Comparison of ENCODE assay signal across 31 cellular contexts in genomic region chr3:153631664-153632063, GRCh38.
"Had no signal": no experiment of that assay in that cellular context is flagged by ENCODE, and none has a peak within 500 bp of the region (broad histone marks: within the 10 kb centered on the region; RNA-seq: fewer than 3 reads in every experiment).

No MANE protein-coding gene starts in this region.

- H3K27me3 ChIP-seq: spleen, suprapubic skin, testis, tibial artery, transverse colon, upper lobe of right lung, uterus had no signal

- DNase-seq: naive thymus-derived CD8-positive, alpha-beta T cell; nephron progenitor cell; nucleus accumbens; posterior cingulate gyrus; psoas muscle; right cardiac atrium; spleen; stimulated activated CD4-positive, alpha-beta T cell treated with anti-CD3 and anti-CD28 coated beads, Interleukin-12 subunit alpha, Interleukin-12 subunit beta, amount 100 ng/mL, for 4 hours; stimulated activated CD4-positive, alpha-beta T cell treated with anti-CD3 and anti-CD28 coated beads, Interleukin-1b, Interleukin-23, amount 100 ng/mL, for 48 hours; stimulated activated CD4-positive, alpha-beta T cell treated with anti-CD3 and anti-CD28 coated beads, Interleukin-4, amount 100 ng/mL, for 1 hour; stimulated activated CD4-positive, alpha-beta T cell treated with anti-CD3 and anti-CD28 coated beads, Interleukin-4, amount 100 ng/mL, for 4 hours; stimulated activated CD8-positive, alpha-beta memory T cell treated with anti-CD3 and anti-CD28 coated beads, Interleukin-4, amount 100 ng/mL, for 48 hours; stimulated activated naive CD4-positive, alpha-beta T cell; stimulated activated naive CD8-positive, alpha-beta T cell treated with anti-CD3 and anti-CD28 coated beads, Interleukin-15, amount 100 ng/mL, for 72 hours; stimulated activated naive CD8-positive, alpha-beta T cell treated with anti-CD3 and anti-CD28 coated beads, Interleukin-15, Interleukin-2, amounts not matched to agents 100 U/mL and 50 U/mL, for 24 hours; substantia nigra; testis; tibial artery; transverse colon; upper lobe of right lung; uterus had no signal

- H3K4me2 ChIP-seq: smooth muscle cell had no signal

- H3K36me3 Mint-ChIP-seq: naive thymus-derived CD8-positive, alpha-beta T cell; natural killer cell treated with Interleukin-12 subunit alpha and Interleukin-12 subunit beta and Interleukin-15 and Interleukin-18, amount 100 ng/mL, for 72 hours; stimulated activated memory B cell treated with anti-CD40 and anti-IgM and Interleukin-4, amounts not matched to agents 10 μg/mL and 1 μg/mL and 100 μg/mL, for 72 hours; type B pancreatic cell had no signal

- H3K4me3 ChIP-seq: psoas muscle, skin epidermis, smooth muscle cell, spleen, suprapubic skin, testis, tibial artery, transverse colon, upper lobe of right lung, uterus had no signal

- H3K36me3 ChIP-seq: neutrophil, spleen, suprapubic skin, tibial artery, transverse colon, upper lobe of right lung, uterus had no signal

- H3K9me3 Mint-ChIP-seq: naive thymus-derived CD8-positive, alpha-beta T cell; natural killer cell treated with Interleukin-12 subunit alpha and Interleukin-12 subunit beta and Interleukin-15 and Interleukin-18, amount 100 ng/mL, for 72 hours; nephron progenitor cell; neural crest cell; stimulated activated memory B cell treated with anti-CD40 and anti-IgM and Interleukin-4, amounts not matched to agents 10 μg/mL and 1 μg/mL and 100 μg/mL, for 72 hours; stimulated activated naive CD8-positive, alpha-beta T cell treated with anti-CD3 and anti-CD28 coated beads, Interleukin-15, amount 100 ng/mL, for 72 hours; type B pancreatic cell had no signal

- H3K27ac ChIP-seq: neutrophil, parathyroid adenoma, psoas muscle, skin epidermis, spleen, suprapubic skin, testis, tibial artery, transverse colon, upper lobe of right lung, uterus had no signal

- H3K4me1 Mint-ChIP-seq: nephron progenitor cell; neural crest cell; stimulated activated memory B cell treated with anti-CD40 and anti-IgM and Interleukin-4, amounts not matched to agents 10 μg/mL and 1 μg/mL and 100 μg/mL, for 72 hours had no signal

- H3K79me2 ChIP-seq: parathyroid adenoma had no signal

- H3K27me3 Mint-ChIP-seq: naive thymus-derived CD8-positive, alpha-beta T cell; stimulated activated memory B cell treated with anti-CD40 and anti-IgM and Interleukin-4, amounts not matched to agents 10 μg/mL and 1 μg/mL and 100 μg/mL, for 72 hours; stimulated activated naive CD8-positive, alpha-beta T cell treated with anti-CD3 and anti-CD28 coated beads, Interleukin-15, amount 100 ng/mL, for 72 hours had no signal

- H3K9me3 ChIP-seq: neutrophil, psoas muscle, spleen, suprapubic skin, testis, tibial artery, transverse colon, upper lobe of right lung, uterus had no signal

- H3K4me3 Mint-ChIP-seq: naive thymus-derived CD8-positive, alpha-beta T cell; natural killer cell treated with Interleukin-12 subunit alpha and Interleukin-12 subunit beta and Interleukin-15 and Interleukin-18, amount 100 ng/mL, for 72 hours; nephron progenitor cell; neural crest cell; stimulated activated memory B cell treated with anti-CD40 and anti-IgM and Interleukin-4, amounts not matched to agents 10 μg/mL and 1 μg/mL and 100 μg/mL, for 72 hours; stimulated activated naive CD8-positive, alpha-beta T cell treated with anti-CD3 and anti-CD28 coated beads, Interleukin-15, amount 100 ng/mL, for 72 hours; type B pancreatic cell had no signal

- H3K4me1 ChIP-seq: parathyroid adenoma, psoas muscle, suprapubic skin, testis, tibial artery, transverse colon, upper lobe of right lung, uterus had no signal

- H2AFZ ChIP-seq: parathyroid adenoma had no signal

- H3K27ac Mint-ChIP-seq: naive thymus-derived CD8-positive, alpha-beta T cell; natural killer cell treated with Interleukin-12 subunit alpha and Interleukin-12 subunit beta and Interleukin-15 and Interleukin-18, amount 100 ng/mL, for 72 hours; nephron progenitor cell; progenitor cell of endocrine pancreas; stimulated activated memory B cell treated with anti-CD40 and anti-IgM and Interleukin-4, amounts not matched to agents 10 μg/mL and 1 μg/mL and 100 μg/mL, for 72 hours; stimulated activated naive CD8-positive, alpha-beta T cell treated with anti-CD3 and anti-CD28 coated beads, Interleukin-15, amount 100 ng/mL, for 72 hours; type B pancreatic cell had no signal
